ENCODE assay signal across 27 cellular contexts in genomic region chr7:36965625-36966024, GRCh38.
"Had no signal": no experiment of that assay in that cellular context is flagged by ENCODE, and none has a peak within 500 bp of the region (broad histone marks: within the 10 kb centered on the region; RNA-seq: fewer than 3 reads in every experiment).

No MANE protein-coding gene starts in this region.

- H3K9me3 ChIP-seq: heart left ventricle, pancreas, prostate gland, spleen, stomach, thoracic aorta, transverse colon had no signal

- H3K4me1 ChIP-seq: prostate gland had no signal

- H3K27me3 ChIP-seq: dorsolateral prefrontal cortex, heart left ventricle, neural progenitor cell, pancreas, spleen, stomach, transverse colon had no signal

- DNase-seq: cortex of kidney; dorsolateral prefrontal cortex; effector CD8-positive, alpha-beta T cell; heart left ventricle; hypothalamus; islet precursor cell; left ventricle myocardium superior; mesenchymal stem cell; midbrain; naive B cell; nucleus accumbens; pancreas; retina; spleen; stimulated activated CD4-positive, alpha-beta T cell treated with anti-CD3 and anti-CD28 coated beads, Interleukin-15, amount 100 ng/mL, for 24 hours; stimulated activated CD4-positive, alpha-beta T cell treated with anti-CD3 and anti-CD28 coated beads, Interleukin-1b, Interleukin-23, amount 100 ng/mL, for 48 hours; stimulated activated CD4-positive, alpha-beta T cell treated with anti-CD3 and anti-CD28 coated beads, Interleukin-4, amount 100 ng/mL, for 4 hours; stimulated activated naive CD4-positive, alpha-beta T cell; stomach; substantia nigra; transverse colon had no signal

- H3K36me3 ChIP-seq: heart left ventricle, neural progenitor cell, pancreas, prostate gland, stomach, thoracic aorta, transverse colon had no signal

- ATAC-seq: esophagus mucosa, heart left ventricle, left ventricle myocardium superior, sciatic nerve had no signal

- H3K27ac ChIP-seq: neural progenitor cell, prostate gland, spleen, thoracic aorta, transverse colon had no signal

- H3K4me3 ChIP-seq: dorsolateral prefrontal cortex, heart left ventricle, lung, neural progenitor cell, pancreas, prostate gland, spleen, stomach, thoracic aorta, transverse colon had no signal
